1 cellular context compared by ENCODE assay signal in the genomic region with DNA sequence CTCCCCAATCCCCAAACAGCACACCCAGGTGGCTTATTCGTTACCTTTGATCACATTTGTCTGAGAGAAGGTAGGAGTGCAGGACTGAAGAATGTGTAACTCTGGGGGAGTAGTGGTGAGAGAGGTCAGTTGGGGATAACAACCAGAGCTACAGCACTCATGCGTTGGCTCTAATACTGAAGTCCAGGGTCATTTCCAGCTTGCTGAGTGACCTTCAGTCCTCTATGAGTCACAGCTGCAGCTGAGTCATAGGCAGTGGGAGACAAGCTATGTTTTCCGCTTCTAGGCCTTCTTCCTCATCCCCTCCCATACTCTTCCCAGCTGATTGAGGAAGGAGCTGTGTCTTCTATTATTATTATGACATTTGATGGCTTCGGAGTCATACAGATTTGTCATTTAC.
TF ChIP-seq lines count a peak whose summit lies in the region.

No MANE protein-coding gene starts in this region.

TF ChIP-seq in HepG2, 621 proteins besides CTCF, POLR2A, EP300 and RAD21 (continued from another document):
- TF ChIP-seq, protein P1, sequence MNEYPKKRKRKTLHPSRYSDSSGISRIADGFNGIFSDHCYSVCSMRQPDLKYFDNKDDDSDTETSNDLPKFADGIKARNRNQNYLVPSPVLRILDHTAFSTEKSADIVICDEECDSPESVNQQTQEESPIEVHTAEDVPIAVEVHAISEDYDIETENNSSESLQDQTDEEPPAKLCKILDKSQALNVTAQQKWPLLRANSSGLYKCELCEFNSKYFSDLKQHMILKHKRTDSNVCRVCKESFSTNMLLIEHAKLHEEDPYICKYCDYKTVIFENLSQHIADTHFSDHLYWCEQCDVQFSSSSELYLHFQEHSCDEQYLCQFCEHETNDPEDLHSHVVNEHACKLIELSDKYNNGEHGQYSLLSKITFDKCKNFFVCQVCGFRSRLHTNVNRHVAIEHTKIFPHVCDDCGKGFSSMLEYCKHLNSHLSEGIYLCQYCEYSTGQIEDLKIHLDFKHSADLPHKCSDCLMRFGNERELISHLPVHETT (CRISPR knock-in tag; conservative IDR thresholded peaks at IDR 0.05) = no peak
- TF ChIP-seq ZNF350 (CRISPR knock-in tag; IDR thresholded peaks at IDR 0.05; ENCODE audit: borderline replicate concordance, low read depth) = no peak
- TF ChIP-seq, protein P2, sequence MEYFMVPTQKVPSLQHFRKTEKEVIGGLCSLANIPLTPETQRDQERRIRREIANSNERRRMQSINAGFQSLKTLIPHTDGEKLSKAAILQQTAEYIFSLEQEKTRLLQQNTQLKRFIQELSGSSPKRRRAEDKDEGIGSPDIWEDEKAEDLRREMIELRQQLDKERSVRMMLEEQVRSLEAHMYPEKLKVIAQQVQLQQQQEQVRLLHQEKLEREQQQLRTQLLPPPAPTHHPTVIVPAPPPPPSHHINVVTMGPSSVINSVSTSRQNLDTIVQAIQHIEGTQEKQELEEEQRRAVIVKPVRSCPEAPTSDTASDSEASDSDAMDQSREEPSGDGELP (IDR thresholded peaks at IDR 0.05; ENCODE audit: borderline replicate concordance, low read depth) = peak; percentile 76; the same call in 1 of the 2 replicates
- peak; percentile 44; the same call in 1 of the 2 replicates for TF ChIP-seq ELF3 (CRISPR knock-in tag; IDR thresholded peaks at IDR 0.05)
- peak; percentile 77; the same call in 1 of the 2 replicates for TF ChIP-seq ZNF549 (CRISPR knock-in tag; IDR thresholded peaks at IDR 0.05)
- TF ChIP-seq ZFP36 (IDR thresholded peaks at IDR 0.05; ENCODE audit: borderline replicate concordance, low read depth, low read length, partially characterized antibody) = no peak
- TF ChIP-seq MAFK (conservative IDR thresholded peaks at IDR 0.05 in 1 of 2, IDR thresholded peaks at IDR 0.05 in 1 of 2; ENCODE audit: low read length in 2 of 2) = no peak
- no peak for TF ChIP-seq ZBTB38 (CRISPR knock-in tag; IDR thresholded peaks at IDR 0.05)
- TF ChIP-seq, protein P3, sequence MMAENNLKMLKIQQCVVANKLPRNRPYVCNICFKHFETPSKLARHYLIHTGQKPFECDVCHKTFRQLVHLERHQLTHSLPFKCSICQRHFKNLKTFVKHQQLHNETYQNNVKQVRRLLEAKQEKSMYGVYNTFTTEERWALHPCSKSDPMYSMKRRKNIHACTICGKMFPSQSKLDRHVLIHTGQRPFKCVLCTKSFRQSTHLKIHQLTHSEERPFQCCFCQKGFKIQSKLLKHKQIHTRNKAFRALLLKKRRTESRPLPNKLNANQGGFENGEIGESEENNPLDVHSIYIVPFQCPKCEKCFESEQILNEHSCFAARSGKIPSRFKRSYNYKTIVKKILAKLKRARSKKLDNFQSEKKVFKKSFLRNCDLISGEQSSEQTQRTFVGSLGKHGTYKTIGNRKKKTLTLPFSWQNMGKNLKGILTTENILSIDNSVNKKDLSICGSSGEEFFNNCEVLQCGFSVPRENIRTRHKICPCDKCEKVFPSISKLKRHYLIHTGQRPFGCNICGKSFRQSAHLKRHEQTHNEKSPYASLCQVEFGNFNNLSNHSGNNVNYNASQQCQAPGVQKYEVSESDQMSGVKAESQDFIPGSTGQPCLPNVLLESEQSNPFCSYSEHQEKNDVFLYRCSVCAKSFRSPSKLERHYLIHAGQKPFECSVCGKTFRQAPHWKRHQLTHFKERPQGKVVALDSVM (CRISPR knock-in tag; IDR thresholded peaks at IDR 0.05) = no peak
- TF ChIP-seq FOSL2 (CRISPR knock-in tag; IDR thresholded peaks at IDR 0.05) = peak; percentile 99
- TF ChIP-seq, protein P4, sequence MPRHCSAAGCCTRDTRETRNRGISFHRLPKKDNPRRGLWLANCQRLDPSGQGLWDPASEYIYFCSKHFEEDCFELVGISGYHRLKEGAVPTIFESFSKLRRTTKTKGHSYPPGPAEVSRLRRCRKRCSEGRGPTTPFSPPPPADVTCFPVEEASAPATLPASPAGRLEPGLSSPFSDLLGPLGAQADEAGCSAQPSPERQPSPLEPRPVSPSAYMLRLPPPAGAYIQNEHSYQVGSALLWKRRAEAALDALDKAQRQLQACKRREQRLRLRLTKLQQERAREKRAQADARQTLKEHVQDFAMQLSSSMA (CRISPR knock-in tag; IDR thresholded peaks at IDR 0.05) = no peak
TF ChIP-seq in HepG2: peak in this region for 35.
